8 cellular contexts compared by ENCODE assay signal in genomic region chr1:975896-976683, GRCh38. TPM values are rescaled to one million over a fixed set of nuclear protein-coding genes. Genes with fewer than 3 reads are reported as not detected.
DNase-seq lines count a peak whose midpoint lies in the region; ATAC-seq, FAIRE-seq and TF ChIP-seq lines count a peak whose summit lies in the region.

No MANE protein-coding gene starts in this region.

- H3K79me2 ChIP-seq in GM23338 (replicated peaks; ENCODE audit: insufficient read depth) = no peaks in the 10 kb centered on the region

- BruUV-seq in Calu3 (replicated peaks; lab: Mats Ljungman, UMichigan) = no TSS peak

- no peaks in the 10 kb centered on the region for H3K36me3 ChIP-seq in GM23338 (ENCODE audit: insufficient read depth)

- CTCF ChIA-PET in Calu3 (lab: Charles Lee) = interaction anchor here (0.5 to 1.7 kb wide), 6 partner anchors 9 to 907 kb away, joined by 3 to 7 read pairs (median 3); partner anchors contain the start of genes NOC2L and PLEKHN1
- CTCF ChIA-PET in activated CD4-positive, alpha-beta memory T cell treated with anti-CD3 and anti-CD28 coated beads for 36 hours (lab: Charles Lee) = interaction anchor here (0.9 to 1.8 kb wide), 8 partner anchors 9 to 106 kb away, joined by 3 to 13 read pairs (median 5); partner anchors contain the start of genes KLHL17 and PLEKHN1

- H3K27me3 Mint-ChIP-seq in Calu3 (ENCODE audit: unreplicated experiment) (peaks cover 13% of the 10 kb centered on the region), GM23338 (ENCODE audit: insufficient read depth, low read depth, poor library complexity) (peaks cover 16% of the 10 kb centered on the region), neural crest cell (ENCODE audit: low read depth) (peaks cover 28% of the 10 kb centered on the region)
- peaks cover 12% of the 10 kb centered on the region for H3K27me3 Mint-ChIP-seq in activated CD4-positive, alpha-beta memory T cell treated with anti-CD3 and anti-CD28 coated beads for 36 hours

- no peaks in the 10 kb centered on the region for H4K20me1 ChIP-seq in GM23338 (replicated peaks; ENCODE audit: insufficient read depth)

- peaks cover 18% of the 10 kb centered on the region for H3K4me1 Mint-ChIP-seq in Calu3 (ENCODE audit: low read depth, unreplicated experiment)
- peaks cover 4% of the 10 kb centered on the region for H3K4me1 Mint-ChIP-seq in GM23338
- peaks cover 8% of the 10 kb centered on the region for H3K4me1 Mint-ChIP-seq in activated CD4-positive, alpha-beta memory T cell treated with anti-CD3 and anti-CD28 coated beads for 36 hours (ENCODE audit: low read depth)
- peaks cover 3% of the 10 kb centered on the region for H3K4me1 Mint-ChIP-seq in neural crest cell

- H3K27ac ChIP-seq in GM23338 (ENCODE audit: low read depth) = no peak overlapping the region

- peaks cover 30% of the 10 kb centered on the region for H3K36me3 Mint-ChIP-seq in Calu3 (ENCODE audit: insufficient read depth, unreplicated experiment)
- H3K36me3 Mint-ChIP-seq in GM23338 (ENCODE audit: low read depth) = peaks cover 5% of the 10 kb centered on the region
- no peaks in the 10 kb centered on the region for H3K36me3 Mint-ChIP-seq in activated CD4-positive, alpha-beta memory T cell treated with anti-CD3 and anti-CD28 coated beads for 36 hours
- peaks cover 3% of the 10 kb centered on the region for H3K36me3 Mint-ChIP-seq in neural crest cell (ENCODE audit: low read depth)

- TF ChIP-seq CTCF in Calu3 (IDR thresholded peaks at IDR 0.05; ENCODE audit: unreplicated experiment) (peak; percentile 78), GM23338 (conservative IDR thresholded peaks at IDR 0.05; ENCODE audit: low read depth in 2 of 2) (peak; percentile 36 to 56; a peak in 2 of 4 replicates), epithelial cell of esophagus (IDR thresholded peaks at IDR 0.05; ENCODE audit: insufficient read depth, low read depth, low read length, missing control alignments) (peak; percentile 58), neural crest cell (conservative IDR thresholded peaks at IDR 0.05) (peak; percentile 82)

- no peaks in the 10 kb centered on the region for H3F3A ChIP-seq in GM23338 (replicated peaks; ENCODE audit: low read depth)

- H3K4me1 ChIP-seq in GM23338 (ENCODE audit: insufficient read depth) = no peaks in the 10 kb centered on the region; the same call in 1 of the 2 replicates

- POLR2A ChIA-PET in activated CD4-positive, alpha-beta memory T cell treated with anti-CD3 and anti-CD28 coated beads for 36 hours (lab: Charles Lee) = no interaction called here

- ATAC-seq in GM23338 = peak; percentile 91

- intact Hi-C loops in Calu3 (cut with micrococcal nuclease; ENCODE audit: unreplicated experiment) = no loop called here
- intact Hi-C loops in activated CD4-positive, alpha-beta memory T cell treated with anti-CD3 and anti-CD28 coated beads for 36 hours (cut with micrococcal nuclease) = loop anchor here (2.0 kb wide), 1 partner anchor 71 kb away; no protein-coding TSS in a partner anchor

- FAIRE-seq in urothelium cell line (lab: Jason Lieb, UNC) = no peak

- no peaks in the 10 kb centered on the region for H3K27me3 ChIP-seq in GM23338 (ENCODE audit: insufficient read depth)

- no peak overlapping the region; the same call in 1 of the 2 replicates for H2AFZ ChIP-seq in GM23338

- H3K27ac Mint-ChIP-seq in Calu3 (ENCODE audit: unreplicated experiment) (peak overlapping the region; percentile 74), GM23338 (no peak overlapping the region), neural crest cell (ENCODE audit: unreplicated experiment) (no peak overlapping the region)
- no peak overlapping the region for H3K27ac Mint-ChIP-seq in activated CD4-positive, alpha-beta memory T cell treated with anti-CD3 and anti-CD28 coated beads for 36 hours

- peak overlapping the region; percentile 78 for H3K4me2 ChIP-seq in GM23338

- H3K4me3 Mint-ChIP-seq in Calu3 (ENCODE audit: low read depth, unreplicated experiment) = peak overlapping the region; percentile 66
- peak overlapping the region; percentile 12 for H3K4me3 Mint-ChIP-seq in GM23338
- no peak overlapping the region for H3K4me3 Mint-ChIP-seq in activated CD4-positive, alpha-beta memory T cell treated with anti-CD3 and anti-CD28 coated beads for 36 hours
- H3K4me3 Mint-ChIP-seq in neural crest cell = no peak overlapping the region

- peak overlapping the region; percentile 47; the same call in 1 of the 2 replicates for H3K4me3 ChIP-seq in GM23338
- H3K4me3 ChIP-seq in epithelial cell of esophagus (ENCODE audit: low read length) = no peak overlapping the region

- H3K9me3 Mint-ChIP-seq in Calu3 (ENCODE audit: low read depth, unreplicated experiment) (no peaks in the 10 kb centered on the region), GM23338 (peaks cover 5% of the 10 kb centered on the region), neural crest cell (peaks cover 3% of the 10 kb centered on the region)
- H3K9me3 Mint-ChIP-seq in activated CD4-positive, alpha-beta memory T cell treated with anti-CD3 and anti-CD28 coated beads for 36 hours = no peaks in the 10 kb centered on the region

- no peaks in the 10 kb centered on the region for H3K9me2 ChIP-seq in GM23338 (ENCODE audit: insufficient read depth)

- DNase-seq in Calu3 = peak; percentile 87
- DNase-seq in GM23338 (ENCODE audit: low spot score) = peak; percentile 86
- peak; percentile 81 for DNase-seq in NCI-H510A (lab: John Stamatoyannopoulos, UW)
- peak; percentile 82 for DNase-seq in activated CD4-positive, alpha-beta memory T cell treated with anti-CD3 and anti-CD28 coated beads for 36 hours
- DNase-seq in epithelial cell of esophagus (ENCODE audit: low read depth) = peak; percentile 76
- peak; percentile 71 for DNase-seq in neural crest cell (ENCODE audit: low read depth, low spot score)
- DNase-seq in urothelium cell line (ENCODE audit: low spot score) = peak; percentile 50
- DNase-seq in Ammon's horn (ENCODE audit: low spot score) = no peak

TF ChIP-seq in GM23338, 12 proteins besides CTCF, POLR2A, EP300 and RAD21:
- TF ChIP-seq ZNF331 (CRISPR knock-in tag; IDR thresholded peaks at IDR 0.05; ENCODE audit: low read depth) (no peak), POLR2AphosphoS5 (IDR thresholded peaks at IDR 0.05; ENCODE audit: low read depth) (0 out of 2 replicates have a peak, but pooled peaks have one; percentile 15), CREB1 (CRISPR knock-in tag; IDR thresholded peaks at IDR 0.05; ENCODE audit: low read depth) (peak; percentile 34)

RNA-seq across cellular contexts. Expression of gene PERM1, which starts 5.8 kb away (rescaled TPM):
- total RNA-seq in Calu3 (2022) (not detected in 2 replicates), neural crest cell (0.11 TPM in 1 of 2 replicates, not detected in the other)
- total RNA-seq in GM23338 (2014; rRNA removed; shearing (Covaris generic)) = not detected in 2 replicates
- polyA plus RNA-seq in GM23338 (2016; fragmentation: Nextera tagmentation; extraction: Ambion mirVana) = 0.66 and 1.1 TPM in 2 replicates
- total RNA-seq in activated CD4-positive, alpha-beta memory T cell treated with anti-CD3 and anti-CD28 coated beads for 36 hours = not detected

RNA-seq across cellular contexts. Expression of gene PLEKHN1, which starts 9.8 kb away (rescaled TPM):
- total RNA-seq in Calu3 (2022) = 11.9 and 16.2 TPM in 2 replicates
- 2.2 and 3.3 TPM in 2 replicates for total RNA-seq in GM23338 (2014; rRNA removed; shearing (Covaris generic))
- polyA plus RNA-seq in GM23338 (2016; fragmentation: Nextera tagmentation; extraction: Ambion mirVana) = 0.94 and 1.4 TPM in 2 replicates
- 1 to 10 TPM; 5.8 to 6.0 TPM for total RNA-seq in activated CD4-positive, alpha-beta memory T cell treated with anti-CD3 and anti-CD28 coated beads for 36 hours
- not detected in 2 replicates for total RNA-seq in neural crest cell

RNA-seq across cellular contexts. Expression of gene KLHL17, which starts 15.7 kb away (rescaled TPM):
- 27.1 and 27.8 TPM in 2 replicates for total RNA-seq in Calu3 (2022)
- total RNA-seq in GM23338 (2014; rRNA removed; shearing (Covaris generic)) = 27.8 and 37.1 TPM in 2 replicates
- 16.5 and 17.8 TPM in 2 replicates for polyA plus RNA-seq in GM23338 (2016; fragmentation: Nextera tagmentation; extraction: Ambion mirVana)
- total RNA-seq in activated CD4-positive, alpha-beta memory T cell treated with anti-CD3 and anti-CD28 coated beads for 36 hours = 10 to 100 TPM; 25.8 to 30.6 TPM
- total RNA-seq in neural crest cell = 41.5 and 43.9 TPM in 2 replicates

RNA-seq across cellular contexts. Expression of gene NOC2L, which starts 17.0 kb away (rescaled TPM):
- total RNA-seq in Calu3 (2022) = 98.6 and 107 TPM in 2 replicates
- 123 and 125 TPM in 2 replicates for total RNA-seq in GM23338 (2014; rRNA removed; shearing (Covaris generic))
- 79.3 and 89.0 TPM in 2 replicates for polyA plus RNA-seq in GM23338 (2016; fragmentation: Nextera tagmentation; extraction: Ambion mirVana)
- total RNA-seq in activated CD4-positive, alpha-beta memory T cell treated with anti-CD3 and anti-CD28 coated beads for 36 hours = 100 to 1,000 TPM; 111 to 117 TPM
- 95.4 and 106 TPM in 2 replicates for total RNA-seq in neural crest cell

RNA-seq across cellular contexts. Expression of gene HES4, which starts 23.8 kb away (rescaled TPM):
- total RNA-seq in Calu3 (2022) (35.5 and 51.3 TPM in 2 replicates), neural crest cell (35.7 and 38.0 TPM in 2 replicates)
- total RNA-seq in GM23338 (2014; rRNA removed; shearing (Covaris generic)) = 2.3 and 4.8 TPM in 2 replicates
- 6.7 and 7.9 TPM in 2 replicates for polyA plus RNA-seq in GM23338 (2016; fragmentation: Nextera tagmentation; extraction: Ambion mirVana)
- 1 to 10 TPM; 1.7 to 2.0 TPM for total RNA-seq in activated CD4-positive, alpha-beta memory T cell treated with anti-CD3 and anti-CD28 coated beads for 36 hours

Comparison
In these comparisons a context has a peak if more than half of its experiments do, and no peak if none do; other contexts are left out.
1. H3K4me3 Mint-ChIP-seq: peak in Calu3 (single experiment) and GM23338 (single experiment); none in activated CD4-positive, alpha-beta memory T cell treated with anti-CD3 and anti-CD28 coated beads for 36 hours (single experiment) and neural crest cell (single experiment).
2. Peak in every context shown above with its lines, with median percentiles within 50 percentile points of each other: CTCF ChIP-seq.